ENCODE assay signal across 27 cellular contexts in genomic region chr3:112765531-112765930, GRCh38.
"Had no signal": no experiment of that assay in that cellular context is flagged by ENCODE, and none has a peak within 500 bp of the region (broad histone marks: within the 10 kb centered on the region; RNA-seq: fewer than 3 reads in every experiment).

No MANE protein-coding gene starts in this region.

- FAIRE-seq: urothelium cell line had no signal

- H3K27me3 Mint-ChIP-seq: naive B cell; progenitor cell of endocrine pancreas; stimulated activated naive CD8-positive, alpha-beta T cell treated with anti-CD3 and anti-CD28 coated beads, Interleukin-15, Interleukin-2, amounts not matched to agents 100 ng/mL and 50 ng/mL, for 24 hours had no signal

- DNase-seq: hypothalamus; islet precursor cell; left ventricle myocardium inferior; mesendoderm; naive B cell; natural killer cell; nephron progenitor cell; occipital lobe; ovary; right lobe of liver; stimulated activated CD4-positive, alpha-beta T cell treated with anti-CD3 and anti-CD28 coated beads, Interleukin-4, amount 100 ng/mL, for 24 hours; stimulated activated naive CD4-positive, alpha-beta T cell; tibial artery; trophoblast cell; upper lobe of right lung had no signal

- H3K36me3 ChIP-seq: left ventricle myocardium inferior, neural progenitor cell, neutrophil, ovary, right atrium auricular region, right lobe of liver, suprapubic skin, thoracic aorta, tibial artery, upper lobe of right lung had no signal

- H2AFZ ChIP-seq: neural progenitor cell had no signal

- H3K36me3 Mint-ChIP-seq: mesothelial cell of epicardium; naive B cell; natural killer cell; neural progenitor cell; stimulated activated effector memory CD8-positive, alpha-beta T cell treated with anti-CD3 and anti-CD28 coated beads, Interleukin-12 subunit alpha, Interleukin-12 subunit beta, amount 100 ng/mL, for 72 hours had no signal

- H3K9me3 Mint-ChIP-seq: mesothelial cell of epicardium; natural killer cell; nephron progenitor cell; neural progenitor cell; stimulated activated effector memory CD8-positive, alpha-beta T cell treated with anti-CD3 and anti-CD28 coated beads, Interleukin-12 subunit alpha, Interleukin-12 subunit beta, amount 100 ng/mL, for 72 hours; stimulated activated naive CD8-positive, alpha-beta T cell treated with anti-CD3 and anti-CD28 coated beads, Interleukin-15, Interleukin-2, amounts not matched to agents 100 ng/mL and 50 ng/mL, for 24 hours had no signal

- H3K4me2 ChIP-seq: neural progenitor cell, smooth muscle cell had no signal

- H3K4me3 ChIP-seq: left ventricle myocardium inferior, lung, neural progenitor cell, ovary, right atrium auricular region, right lobe of liver, smooth muscle cell, suprapubic skin, thoracic aorta, tibial artery, upper lobe of right lung had no signal

- H3K27ac Mint-ChIP-seq: mesothelial cell of epicardium; natural killer cell; nephron progenitor cell; neural progenitor cell; progenitor cell of endocrine pancreas; stimulated activated effector memory CD8-positive, alpha-beta T cell treated with anti-CD3 and anti-CD28 coated beads, Interleukin-12 subunit alpha, Interleukin-12 subunit beta, amount 100 ng/mL, for 72 hours; stimulated activated naive CD8-positive, alpha-beta T cell treated with anti-CD3 and anti-CD28 coated beads, Interleukin-15, Interleukin-2, amounts not matched to agents 100 ng/mL and 50 ng/mL, for 24 hours had no signal

- H3K9ac ChIP-seq: neural progenitor cell had no signal

- H3K27ac ChIP-seq: left ventricle myocardium inferior, neural progenitor cell, neutrophil, ovary, right atrium auricular region, right lobe of liver, suprapubic skin, thoracic aorta, tibial artery, upper lobe of right lung had no signal

- ATAC-seq: natural killer cell; right lobe of liver; stimulated activated effector memory CD8-positive, alpha-beta T cell treated with anti-CD3 and anti-CD28 coated beads, Interleukin-12 subunit alpha, Interleukin-12 subunit beta, amount 100 ng/mL, for 72 hours; upper lobe of right lung had no signal

- H3K9me3 ChIP-seq: left ventricle myocardium inferior, neutrophil, ovary, right atrium auricular region, right lobe of liver, suprapubic skin, thoracic aorta, tibial artery, upper lobe of right lung had no signal

- H3K27me3 ChIP-seq: neural progenitor cell, neutrophil, ovary, right atrium auricular region, right lobe of liver, suprapubic skin, tibial artery, upper lobe of right lung had no signal

- H3K4me1 ChIP-seq: left ventricle myocardium inferior, neural progenitor cell, right atrium auricular region, right lobe of liver, suprapubic skin, tibial artery, upper lobe of right lung had no signal

- H3K4me1 Mint-ChIP-seq: nephron progenitor cell had no signal

- H3K4me3 Mint-ChIP-seq: mesothelial cell of epicardium; naive B cell; natural killer cell; nephron progenitor cell; neural progenitor cell; stimulated activated effector memory CD8-positive, alpha-beta T cell treated with anti-CD3 and anti-CD28 coated beads, Interleukin-12 subunit alpha, Interleukin-12 subunit beta, amount 100 ng/mL, for 72 hours; stimulated activated naive CD8-positive, alpha-beta T cell treated with anti-CD3 and anti-CD28 coated beads, Interleukin-15, Interleukin-2, amounts not matched to agents 100 ng/mL and 50 ng/mL, for 24 hours had no signal
